Comparison of ENCODE assay signal across 20 cellular contexts in the genomic region with DNA sequence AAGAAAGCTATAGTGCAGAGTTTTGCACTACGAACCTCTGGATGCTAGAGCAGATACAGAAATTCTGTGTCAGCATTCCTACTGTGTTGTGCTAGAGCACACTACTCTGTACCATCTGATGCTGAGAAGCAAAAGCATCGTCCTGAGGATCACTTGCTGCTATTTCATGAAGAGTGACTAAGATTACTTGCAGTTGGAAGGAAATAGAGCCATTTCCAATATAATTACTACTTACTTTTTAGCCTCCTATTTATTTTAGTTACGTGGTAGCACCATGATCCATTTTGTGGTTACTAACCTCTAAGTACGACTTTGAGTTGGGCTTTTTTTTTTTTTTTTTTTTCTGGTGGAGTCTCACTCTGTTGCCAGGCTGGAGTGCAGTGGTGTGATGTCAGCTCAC.
DNase-seq lines count a peak whose midpoint lies in the region; ATAC-seq and TF ChIP-seq lines count a peak whose summit lies in the region.
"Had no signal": no experiment of that assay in that cellular context is flagged by ENCODE, and none has a peak within 500 bp of the region (broad histone marks: within the 10 kb centered on the region; RNA-seq: fewer than 3 reads in every experiment).

No MANE protein-coding gene starts in this region.

- H3K36me3 Mint-ChIP-seq in immature natural killer cell: no peaks in the 10 kb centered on the region
- H3K36me3 Mint-ChIP-seq: activated naive CD4-positive, alpha-beta T cell treated with anti-CD3 and anti-CD28 coated beads, Interleukin-2, amount 50 U/mL, for 72 hours had no signal

- H3K36me3 ChIP-seq in OCI-LY3 (replicated peaks; ENCODE audit: low read depth, low read length) (no peaks in the 10 kb centered on the region), smooth muscle cell (ENCODE audit: low read depth) (peaks cover 17% of the 10 kb centered on the region)
- H3K36me3 ChIP-seq: ascending aorta, esophagus muscularis mucosa, gastroesophageal sphincter had no signal

- no peak overlapping the region for H3K27ac Mint-ChIP-seq in immature natural killer cell
- H3K27ac Mint-ChIP-seq: activated naive CD4-positive, alpha-beta T cell treated with anti-CD3 and anti-CD28 coated beads, Interleukin-2, amount 50 U/mL, for 72 hours; CD4-positive, alpha-beta T cell; GM23338 had no signal

- H3K27me3 ChIP-seq in OCI-LY3 (ENCODE audit: low read depth, low read length): peaks cover 36% of the 10 kb centered on the region
- no peaks in the 10 kb centered on the region for H3K27me3 ChIP-seq in smooth muscle cell (ENCODE audit: low read depth)
- H3K27me3 ChIP-seq: ascending aorta, esophagus muscularis mucosa, gastroesophageal sphincter had no signal

- H3K4me1 ChIP-seq in OCI-LY3 (ENCODE audit: low read length) (peaks cover 37% of the 10 kb centered on the region), smooth muscle cell (ENCODE audit: low read depth) (peaks cover 13% of the 10 kb centered on the region)

- peaks cover 24% of the 10 kb centered on the region for H3F3A ChIP-seq in smooth muscle cell (ENCODE audit: low read depth)

- peak overlapping the region in 1 of 5 donors; percentile 48 for H3K4me3 Mint-ChIP-seq in immature natural killer cell
- H3K4me3 Mint-ChIP-seq: CD4-positive, alpha-beta T cell; GM23338 had no signal

- peaks cover 7% of the 10 kb centered on the region; the same call in 1 of the 2 replicates for H3K9me3 ChIP-seq in OCI-LY3 (ENCODE audit: insufficient read depth, low read length)
- H3K9me3 ChIP-seq in smooth muscle cell (replicated peaks; ENCODE audit: low read depth): no peaks in the 10 kb centered on the region
- H3K9me3 ChIP-seq: esophagus muscularis mucosa, gastroesophageal sphincter had no signal

- TF ChIP-seq CTCF in OCI-LY3 (IDR thresholded peaks at IDR 0.05; ENCODE audit: low read depth, low read length) (no peak), fibroblast of mammary gland (conservative IDR thresholded peaks at IDR 0.05; ENCODE audit: control insufficient read depth, insufficient read depth, low read depth, low read length) (no peak), smooth muscle cell (IDR thresholded peaks at IDR 0.05; ENCODE audit: borderline replicate concordance, insufficient read depth, poor library complexity, severe bottlenecking) (no peak)

- H3K79me2 ChIP-seq in OCI-LY3 (ENCODE audit: low read length): no peaks in the 10 kb centered on the region
- H3K79me2 ChIP-seq in smooth muscle cell (ENCODE audit: low read depth): peaks cover 85% of the 10 kb centered on the region

- no peak overlapping the region for H3K27ac ChIP-seq in OCI-LY3 (ENCODE audit: low read length)
- peak overlapping the region; percentile 75 for H3K27ac ChIP-seq in smooth muscle cell (ENCODE audit: low read depth)

- peaks cover 0 to 7% (median 0%) of the 10 kb centered on the region in 6 donors for H3K9me3 Mint-ChIP-seq in immature natural killer cell

- WGBS in smooth muscle cell (ENCODE audit: low lambda C conversion rate): 62% methylated on average over 4 of the region's 4 CpGs

- H2AFZ ChIP-seq in OCI-LY3 (ENCODE audit: low read depth, low read length): no peak overlapping the region
- H2AFZ ChIP-seq in smooth muscle cell (ENCODE audit: low read depth): no peak overlapping the region
- H2AFZ ChIP-seq: GM23338 had no signal

- H4K20me1 ChIP-seq in OCI-LY3 (ENCODE audit: insufficient read depth, low read length) (no peaks in the 10 kb centered on the region), smooth muscle cell (ENCODE audit: low read depth) (no peaks in the 10 kb centered on the region)

- H3K9ac ChIP-seq in OCI-LY3 (ENCODE audit: low read length): no peak overlapping the region
- H3K9ac ChIP-seq in smooth muscle cell (ENCODE audit: low read depth): no peak overlapping the region

- H3K4me2 ChIP-seq in OCI-LY3 (ENCODE audit: low read length) (peak overlapping the region; percentile 29), smooth muscle cell (no peak overlapping the region)
- H3K4me2 ChIP-seq: GM23338 had no signal

- peaks cover 13 to 16% of the 10 kb centered on the region in 2 donors for H3K4me1 Mint-ChIP-seq in immature natural killer cell

- DNase-seq in fibroblast of mammary gland (ENCODE audit: low read depth): peak; percentile 33
- no peak for DNase-seq in smooth muscle cell (lab: John Stamatoyannopoulos, UW; ENCODE audit: unreplicated experiment)
- DNase-seq in stimulated activated naive CD4-positive, alpha-beta T cell treated with Interleukin-2 at 50 U/mL for 16 hours (lab: John Stamatoyannopoulos, UW): no peak
- DNase-seq in immature natural killer cell: no peak
- DNase-seq in HK-2 (ENCODE audit: unreplicated experiment): no peak
- DNase-seq: CD4-positive, alpha-beta T cell; cerebellar nuclear complex; effector CD8-positive, alpha-beta T cell; KBM-7; NCI-H1694 treated with DMSO at 0.1 percent for 48 hours; NCI-H69; right cardiac atrium; SHP77 treated with DMSO at 0.1 percent for 48 hours had no signal

- H3K27me3 Mint-ChIP-seq in immature natural killer cell (ENCODE audit: low read depth in 3 of 3): peaks cover 2 to 18% (median 4%) of the 10 kb centered on the region in 3 donors
- H3K27me3 Mint-ChIP-seq: CD4-positive, alpha-beta T cell had no signal

- ATAC-seq in HG02973 (IDR thresholded peaks at IDR 0.05; ENCODE audit: unreplicated experiment): peak; percentile 4
- ATAC-seq: gastroesophageal sphincter, GM23338 had no signal

- H3K4me3 ChIP-seq in OCI-LY3 (ENCODE audit: low read length) (no peak overlapping the region), fibroblast of mammary gland (ENCODE audit: control insufficient read depth, low read depth, low read length) (no peak overlapping the region), smooth muscle cell (no peak overlapping the region)
- H3K4me3 ChIP-seq: esophagus muscularis mucosa, gastroesophageal sphincter, GM23338 had no signal
